In the genomic region with DNA sequence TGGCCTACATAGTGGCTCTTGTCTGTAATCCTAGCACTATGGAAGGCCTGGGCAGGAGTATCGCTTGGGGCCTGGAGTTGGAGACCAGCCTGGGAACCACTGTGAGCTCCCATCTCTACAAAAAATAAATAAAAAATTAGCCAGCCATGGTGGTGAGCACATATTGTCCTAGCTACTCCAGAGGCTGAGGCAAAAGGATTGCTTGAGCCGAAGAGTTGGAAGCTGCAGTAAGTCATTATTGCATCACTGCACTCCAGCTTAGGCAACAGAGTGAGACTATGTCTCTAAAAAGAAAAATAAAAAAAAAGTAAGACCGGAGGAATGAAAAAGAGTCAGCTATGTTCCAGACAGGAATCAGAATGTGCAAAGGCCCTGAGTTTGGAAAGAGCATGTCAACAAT, we compare ENCODE assay signal across 15 cellular contexts.
"Had no signal": no experiment of that assay in that cellular context is flagged by ENCODE, and none has a peak within 500 bp of the region (broad histone marks: within the 10 kb centered on the region; RNA-seq: fewer than 3 reads in every experiment).

No MANE protein-coding gene starts in this region.

- H3K36me3 Mint-ChIP-seq: activated CD8-positive, alpha-beta memory T cell treated with anti-CD3 and anti-CD28 coated beads, Interleukin-2, amount 10 ng/mL, durations not matched to agents 7 days and 5 days; mesothelial cell of epicardium; stimulated activated memory B cell treated with anti-CD40 and anti-IgM and Interleukin-4, amounts not matched to agents 10 μg/mL and 1 μg/mL and 100 μg/mL, for 72 hours had no signal

- H3K36me3 ChIP-seq: ovary, tibial artery, WERI-Rb-1 had no signal

- H3K9me3 ChIP-seq: body of pancreas, ovary, tibial artery had no signal

- H3K4me1 ChIP-seq: body of pancreas, tibial artery had no signal

- H3K27me3 Mint-ChIP-seq: activated CD8-positive, alpha-beta memory T cell treated with anti-CD3 and anti-CD28 coated beads, Interleukin-2, amount 10 ng/mL, durations not matched to agents 7 days and 5 days; stimulated activated memory B cell treated with anti-CD40 and anti-IgM and Interleukin-4, amounts not matched to agents 10 μg/mL and 1 μg/mL and 100 μg/mL, for 72 hours had no signal

- ATAC-seq: activated CD8-positive, alpha-beta memory T cell treated with anti-CD3 and anti-CD28 coated beads, Interleukin-2, amount 10 ng/mL, durations not matched to agents 7 days and 5 days; body of pancreas; stimulated activated memory B cell treated with anti-CD40 and anti-IgM and Interleukin-4, amounts not matched to agents 10 μg/mL and 1 μg/mL and 100 μg/mL, for 72 hours had no signal

- H3K4me1 Mint-ChIP-seq: activated CD8-positive, alpha-beta memory T cell treated with anti-CD3 and anti-CD28 coated beads, Interleukin-2, amount 10 ng/mL, durations not matched to agents 7 days and 5 days; stimulated activated memory B cell treated with anti-CD40 and anti-IgM and Interleukin-4, amounts not matched to agents 10 μg/mL and 1 μg/mL and 100 μg/mL, for 72 hours had no signal

- H3K27ac ChIP-seq: body of pancreas, ovary, tibial artery, WERI-Rb-1 had no signal

- H3K27ac Mint-ChIP-seq: activated CD8-positive, alpha-beta memory T cell treated with anti-CD3 and anti-CD28 coated beads, Interleukin-2, amount 10 ng/mL, durations not matched to agents 7 days and 5 days; mesothelial cell of epicardium; stimulated activated memory B cell treated with anti-CD40 and anti-IgM and Interleukin-4, amounts not matched to agents 10 μg/mL and 1 μg/mL and 100 μg/mL, for 72 hours had no signal

- H3K27me3 ChIP-seq: body of pancreas, ovary, tibial artery had no signal

- H3K4me3 ChIP-seq: body of pancreas, ovary, tibial artery had no signal

- H3K4me3 Mint-ChIP-seq: activated CD8-positive, alpha-beta memory T cell treated with anti-CD3 and anti-CD28 coated beads, Interleukin-2, amount 10 ng/mL, durations not matched to agents 7 days and 5 days; mesothelial cell of epicardium; stimulated activated memory B cell treated with anti-CD40 and anti-IgM and Interleukin-4, amounts not matched to agents 10 μg/mL and 1 μg/mL and 100 μg/mL, for 72 hours had no signal

- DNase-seq: activated CD4-positive, alpha-beta T cell treated with anti-CD3 and anti-CD28 coated beads, Interleukin-2, amount 50 U/mL, for 48 hours; activated CD8-positive, alpha-beta memory T cell treated with anti-CD3 and anti-CD28 coated beads, Interleukin-2, amount 10 ng/mL, durations not matched to agents 7 days and 5 days; activated naive CD4-positive, alpha-beta T cell treated with anti-CD3 and anti-CD28 coated beads, Interleukin-2, amount 50 U/mL, for 16 hours; activated T-cell treated with anti-CD3 and anti-CD28 coated beads, Interleukin-2, amount 50 U/mL, for 1 hour; amniotic stem cell; body of pancreas; effector CD8-positive, alpha-beta T cell; glutamatergic neuron; kidney glomerular epithelial cell; ovary; stimulated activated CD4-positive, alpha-beta T cell treated with anti-CD3 and anti-CD28 coated beads, Interleukin-2, amount 100 ng/mL, for 48 hours; WERI-Rb-1 had no signal
